Comparison of ENCODE assay signal across 17 cellular contexts in genomic region chr1:5944848-5945167, GRCh38. TPM values are rescaled to one million over a fixed set of nuclear protein-coding genes. Genes with fewer than 3 reads are reported as not detected.
A peak's percentile ranks its signal among the peaks of the same experiment; 100 is the strongest.
DNase-seq lines count a peak whose midpoint lies in the region; ATAC-seq and TF ChIP-seq lines count a peak whose summit lies in the region.
"Had no signal": no experiment of that assay in that cellular context is flagged by ENCODE, and none has a peak within 500 bp of the region (broad histone marks: within the 10 kb centered on the region; RNA-seq: fewer than 3 reads in every experiment).

No MANE protein-coding gene starts in this region.

- no peak overlapping the region for H3K27ac Mint-ChIP-seq in activated CD4-positive, alpha-beta memory T cell treated with anti-CD3 and anti-CD28 coated beads, Interleukin-2, amount 10 ng/mL, durations not matched to agents 7 days and 5 days
- no peak overlapping the region for H3K27ac Mint-ChIP-seq in activated CD4-positive, alpha-beta memory T cell treated with anti-CD3 and anti-CD28 coated beads for 36 hours
- H3K27ac Mint-ChIP-seq: B cell; CD8-positive, alpha-beta T cell had no signal

- intact Hi-C loops in activated CD4-positive, alpha-beta memory T cell treated with anti-CD3 and anti-CD28 coated beads for 36 hours (cut with micrococcal nuclease), result no loop called here
- intact Hi-C loops in left cardiac atrium (cut with DNase I) (no loop called here), upper lobe of right lung (cut with DNase I) (no loop called here)

- peaks cover 0 to 3% of the 10 kb centered on the region in 2 donors for H3K4me1 ChIP-seq in right atrium auricular region
- H3K4me1 ChIP-seq in upper lobe of right lung, result no peaks in the 10 kb centered on the region

- CTCF ChIA-PET in activated CD4-positive, alpha-beta memory T cell treated with anti-CD3 and anti-CD28 coated beads, Interleukin-2, amount 10 ng/mL, durations not matched to agents 7 days and 5 days (lab: Charles Lee), result no interaction called here
- CTCF ChIA-PET in activated CD4-positive, alpha-beta memory T cell treated with anti-CD3 and anti-CD28 coated beads for 36 hours (lab: Charles Lee), result no interaction called here

- H3K36me3 Mint-ChIP-seq in activated CD4-positive, alpha-beta memory T cell treated with anti-CD3 and anti-CD28 coated beads, Interleukin-2, amount 10 ng/mL, durations not matched to agents 7 days and 5 days (ENCODE audit: low read depth), result peaks cover 21% of the 10 kb centered on the region
- H3K36me3 Mint-ChIP-seq in activated CD4-positive, alpha-beta memory T cell treated with anti-CD3 and anti-CD28 coated beads for 36 hours, result peaks cover 13% of the 10 kb centered on the region

- H3K27ac ChIP-seq in right atrium auricular region (no peak overlapping the region), upper lobe of right lung (no peak overlapping the region)
- H3K27ac ChIP-seq: 22Rv1; BLaER1 treated with 17β-estradiol and CSF1 and Interleukin-3, amounts not matched to agents 10 nM and 100 nM had no signal

- peak; percentile 10 for DNase-seq in activated CD4-positive, alpha-beta memory T cell treated with anti-CD3 and anti-CD28 coated beads, Interleukin-2, amount 10 ng/mL, durations not matched to agents 7 days and 5 days
- no peak for DNase-seq in activated CD4-positive, alpha-beta memory T cell treated with anti-CD3 and anti-CD28 coated beads for 36 hours
- DNase-seq in right atrium auricular region (ENCODE audit: low spot score), result peak; percentile 28
- DNase-seq in left cardiac atrium, result no peak
- DNase-seq in upper lobe of right lung, result peak; percentile 22
- no peak for DNase-seq in ecto neural progenitor cell (ENCODE audit: low spot score)
- no peak for DNase-seq in AG20443 (ENCODE audit: low spot score)
- DNase-seq: Calu3, DMS79 treated with DMSO at 0.1 percent for 48 hours, GF-D8, GOT3, H7 had no signal

- H3K27me3 ChIP-seq in right atrium auricular region (no peaks in the 10 kb centered on the region), upper lobe of right lung (no peaks in the 10 kb centered on the region)
- H3K27me3 ChIP-seq: BLaER1 treated with 17β-estradiol and CSF1 and Interleukin-3, amounts not matched to agents 10 nM and 100 nM had no signal

- no peaks in the 10 kb centered on the region for H3K27me3 Mint-ChIP-seq in activated CD4-positive, alpha-beta memory T cell treated with anti-CD3 and anti-CD28 coated beads, Interleukin-2, amount 10 ng/mL, durations not matched to agents 7 days and 5 days
- no peaks in the 10 kb centered on the region for H3K27me3 Mint-ChIP-seq in activated CD4-positive, alpha-beta memory T cell treated with anti-CD3 and anti-CD28 coated beads for 36 hours
- H3K27me3 Mint-ChIP-seq: B cell had no signal

- H3K36me3 ChIP-seq in right atrium auricular region (peaks cover 16% of the 10 kb centered on the region), upper lobe of right lung (peaks cover 10% of the 10 kb centered on the region)

- no peaks in the 10 kb centered on the region for H3K9me3 ChIP-seq in right atrium auricular region
- no peaks in the 10 kb centered on the region for H3K9me3 ChIP-seq in upper lobe of right lung

- H3K4me3 ChIP-seq in right atrium auricular region (no peak overlapping the region), upper lobe of right lung (no peak overlapping the region)
- H3K4me3 ChIP-seq: BLaER1 treated with 17β-estradiol and CSF1 and Interleukin-3, amounts not matched to agents 10 nM and 100 nM had no signal

- ATAC-seq in left cardiac atrium, result no peak
- ATAC-seq in upper lobe of right lung, result no peak
- ATAC-seq: CD8-positive, alpha-beta T cell; HepG2 had no signal

- POLR2A ChIA-PET in activated CD4-positive, alpha-beta memory T cell treated with anti-CD3 and anti-CD28 coated beads, Interleukin-2, amount 10 ng/mL, durations not matched to agents 7 days and 5 days (lab: Charles Lee), result no interaction called here
- POLR2A ChIA-PET in activated CD4-positive, alpha-beta memory T cell treated with anti-CD3 and anti-CD28 coated beads for 36 hours (lab: Charles Lee), result no interaction called here

- no peaks in the 10 kb centered on the region for H3K9me3 Mint-ChIP-seq in activated CD4-positive, alpha-beta memory T cell treated with anti-CD3 and anti-CD28 coated beads, Interleukin-2, amount 10 ng/mL, durations not matched to agents 7 days and 5 days
- no peaks in the 10 kb centered on the region for H3K9me3 Mint-ChIP-seq in activated CD4-positive, alpha-beta memory T cell treated with anti-CD3 and anti-CD28 coated beads for 36 hours
- H3K9me3 Mint-ChIP-seq: CD8-positive, alpha-beta T cell had no signal

- H3K4me3 Mint-ChIP-seq in activated CD4-positive, alpha-beta memory T cell treated with anti-CD3 and anti-CD28 coated beads, Interleukin-2, amount 10 ng/mL, durations not matched to agents 7 days and 5 days, result no peak overlapping the region
- no peak overlapping the region for H3K4me3 Mint-ChIP-seq in activated CD4-positive, alpha-beta memory T cell treated with anti-CD3 and anti-CD28 coated beads for 36 hours
- H3K4me3 Mint-ChIP-seq: B cell; CD8-positive, alpha-beta T cell had no signal

- peaks cover 5% of the 10 kb centered on the region for H3K4me1 Mint-ChIP-seq in activated CD4-positive, alpha-beta memory T cell treated with anti-CD3 and anti-CD28 coated beads, Interleukin-2, amount 10 ng/mL, durations not matched to agents 7 days and 5 days
- no peaks in the 10 kb centered on the region for H3K4me1 Mint-ChIP-seq in activated CD4-positive, alpha-beta memory T cell treated with anti-CD3 and anti-CD28 coated beads for 36 hours (ENCODE audit: low read depth)
- H3K4me1 Mint-ChIP-seq: B cell had no signal

- TF ChIP-seq CTCF in right atrium auricular region (IDR thresholded peaks at IDR 0.05), result no peak
- no peak for TF ChIP-seq CTCF in upper lobe of right lung (IDR thresholded peaks at IDR 0.05)

RNA-seq across cellular contexts. Expression of gene NPHP4, which starts 47.4 kb away (rescaled TPM):
- total RNA-seq in activated CD4-positive, alpha-beta memory T cell treated with anti-CD3 and anti-CD28 coated beads, Interleukin-2, amount 10 ng/mL, durations not matched to agents 7 days and 5 days, result 10 to 100 TPM; 18.1 to 19.1 TPM
- 10 to 100 TPM; 14.0 to 14.6 TPM for total RNA-seq in activated CD4-positive, alpha-beta memory T cell treated with anti-CD3 and anti-CD28 coated beads for 36 hours
- total RNA-seq in right atrium auricular region, result 1 to 10 TPM; 3.0 to 4.3 TPM
- total RNA-seq in left cardiac atrium, result 1 to 10 TPM; 5.1 to 7.3 TPM
- total RNA-seq in upper lobe of right lung, result 14.6 TPM

Comparison
In these comparisons a context has a peak if more than half of its experiments do, and no peak if none do; other contexts are left out.
1. DNase-seq: peak in activated CD4-positive, alpha-beta memory T cell treated with anti-CD3 and anti-CD28 coated beads, Interleukin-2, amount 10 ng/mL, durations not matched to agents 7 days and 5 days (single experiment), right atrium auricular region (single experiment) and upper lobe of right lung (single experiment); none in activated CD4-positive, alpha-beta memory T cell treated with anti-CD3 and anti-CD28 coated beads for 36 hours (single experiment), left cardiac atrium (single experiment), ecto neural progenitor cell (single experiment) and AG20443 (single experiment).